8 cellular contexts compared by ENCODE assay signal in genomic region chr20:54208492-54209044, GRCh38. TPM values are rescaled to one million over a fixed set of nuclear protein-coding genes. Genes with fewer than 3 reads are reported as not detected.
A peak's percentile ranks its signal among the peaks of the same experiment; 100 is the strongest.
DNase-seq lines count a peak whose midpoint lies in the region; ATAC-seq and FAIRE-seq lines count a peak whose summit lies in the region.

No MANE protein-coding gene starts in this region.

- no peak for FAIRE-seq in small intestine (lab: Jason Lieb, UNC)

- no peaks in the 10 kb centered on the region for H3K9me3 ChIP-seq in iPS-18c (ENCODE audit: control insufficient read depth, insufficient read depth, low read length)
- no peaks in the 10 kb centered on the region for H3K9me3 ChIP-seq in small intestine (ENCODE audit: control insufficient read depth, low read depth)

- WGBS in small intestine, 3 donors, result 0 to 1% (median 0%) methylated on average over 15 of the region's 15 CpGs

- peak overlapping the region; percentile 98 for H3K4me3 ChIP-seq in iPS-18c (ENCODE audit: insufficient read depth, low read depth, low read length)
- peak overlapping the region; percentile 87 to 92 for H3K4me3 ChIP-seq in small intestine (ENCODE audit: low read depth in 1 of 2, low read length in 2 of 2)

- no peaks in the 10 kb centered on the region for H3K36me3 ChIP-seq in small intestine (ENCODE audit: control insufficient read depth in 2 of 2, insufficient read depth in 2 of 2, low read length in 2 of 2)

- DNase-seq in NCI-H1105 treated with DMSO at 0.1 percent for 48 hours (lab: John Stamatoyannopoulos, UW) (peak; percentile 32), NCI-H1105 (lab: John Stamatoyannopoulos, UW) (no peak), LoVo (ENCODE audit: low spot score) (peak; percentile 15), small intestine (no peak), NCI-H2081 (lab: John Stamatoyannopoulos, UW) (no peak)

- peaks cover 0 to 9% of the 10 kb centered on the region in 2 donors for H3K4me1 ChIP-seq in small intestine (ENCODE audit: control insufficient read depth in 2 of 2, insufficient read depth in 1 of 2, low read depth in 1 of 2, low read length in 1 of 2)

- peak overlapping the region; percentile 100 for H3K27ac ChIP-seq in angular gyrus (ENCODE audit: low read depth, low read length)
- H3K27ac ChIP-seq in small intestine (ENCODE audit: low read depth in 1 of 2, low read length in 1 of 2), result peak overlapping the region; percentile 79 to 98

- ATAC-seq in GM21737 (IDR thresholded peaks at IDR 0.05; ENCODE audit: unreplicated experiment), result peak; percentile 26

- no peaks in the 10 kb centered on the region for H3K27me3 ChIP-seq in small intestine (ENCODE audit: control insufficient read depth in 2 of 2, insufficient read depth in 2 of 2, low read length in 2 of 2)

RNA-seq across cellular contexts. Expression of gene PFDN4, which starts 0.7 kb away (rescaled TPM):
- 10 to 100 TPM; 25.9 to 65.3 (median 43.0) TPM for polyA plus RNA-seq in small intestine

RNA-seq across cellular contexts. Expression of gene CYP24A1, which starts 34.8 kb away (rescaled TPM):
- under 1 TPM in 1 of 3 donors, not detected in 2; 0.03 TPM for polyA plus RNA-seq in small intestine

Comparison
In these comparisons a context has a peak if more than half of its experiments do, and no peak if none do; other contexts are left out.
1. DNase-seq: peak in NCI-H1105 treated with DMSO at 0.1 percent for 48 hours (single experiment) and LoVo (single experiment); none in NCI-H1105 (single experiment), small intestine (single experiment) and NCI-H2081 (0 of 2).